Comparison of ENCODE assay signal across 1 cellular context in genomic region chr22:19739448-19739895, GRCh38.
TF ChIP-seq lines count a peak whose summit lies in the region.

No MANE protein-coding gene starts in this region.

TF ChIP-seq in HEK293, 187 proteins besides CTCF, POLR2A, EP300 and RAD21 (continued from another document):
- TF ChIP-seq ZBTB10 (tag by site-specific recombination; IDR thresholded peaks at IDR 0.05): no peak
- peak; percentile 25; the same call in 1 of the 2 replicates for TF ChIP-seq KLF9 (tag by site-specific recombination; IDR thresholded peaks at IDR 0.05; ENCODE audit: low read depth)
- no peak for TF ChIP-seq PATZ1 (tag by site-specific recombination; IDR thresholded peaks at IDR 0.05)
- TF ChIP-seq YY1 (tag by site-specific recombination; IDR thresholded peaks at IDR 0.05): no peak
- TF ChIP-seq ZNF266 (tag by site-specific recombination; IDR thresholded peaks at IDR 0.05; ENCODE audit: low read depth): no peak
